In the genomic region with DNA sequence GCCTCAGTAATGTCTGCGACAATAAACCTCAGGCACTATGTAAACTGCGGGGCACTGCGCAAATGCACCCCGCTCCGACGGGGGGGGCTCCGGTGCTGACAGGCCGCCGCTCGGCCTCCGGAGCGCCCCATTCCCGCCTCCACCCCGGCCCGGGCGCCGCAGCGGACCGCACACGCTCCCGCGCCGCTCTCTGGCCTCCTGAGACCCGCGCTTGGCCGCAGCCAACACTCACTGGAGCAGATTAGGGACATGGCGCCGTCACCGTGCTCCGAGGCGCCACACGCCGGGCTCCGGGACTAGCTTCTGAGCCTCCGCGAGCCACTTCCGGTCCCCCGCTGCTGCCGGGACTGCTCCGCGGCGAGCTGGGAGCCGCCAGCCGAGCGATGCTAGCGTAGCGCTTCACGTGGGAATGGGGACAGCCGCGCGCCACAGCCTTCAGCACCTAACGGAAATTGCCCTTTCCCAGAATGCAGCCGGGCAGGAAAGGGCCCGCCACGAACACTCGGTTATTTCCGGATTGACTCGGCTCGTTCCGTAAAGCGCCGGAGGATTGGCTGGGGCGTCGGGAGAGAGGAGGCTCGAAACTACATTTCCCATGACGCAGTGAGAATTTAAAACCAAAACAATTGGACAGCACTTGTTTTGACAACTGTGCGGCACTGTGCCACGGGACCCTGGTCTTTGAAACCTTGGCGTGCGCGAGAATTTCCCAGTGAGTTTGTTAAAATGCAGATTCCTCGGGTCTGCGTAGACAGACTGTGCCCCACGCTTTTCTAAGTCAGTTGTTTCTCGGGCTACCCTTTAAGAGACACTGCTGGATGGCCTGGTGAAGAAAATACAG, we compare ENCODE assay signal across 1 cellular context.
A peak's percentile ranks its signal among the peaks of the same experiment; 100 is the strongest.
TF ChIP-seq lines count a peak whose summit lies in the region.

A gene (minus strand): TSS at position 454 of the 841 bp plus-strand sequence. CDS start 203 bp downstream, at position 251.

TF ChIP-seq in GM12878, 131 proteins besides CTCF, POLR2A, EP300 and RAD21 (continued from another document):
- TF ChIP-seq, protein P1, sequence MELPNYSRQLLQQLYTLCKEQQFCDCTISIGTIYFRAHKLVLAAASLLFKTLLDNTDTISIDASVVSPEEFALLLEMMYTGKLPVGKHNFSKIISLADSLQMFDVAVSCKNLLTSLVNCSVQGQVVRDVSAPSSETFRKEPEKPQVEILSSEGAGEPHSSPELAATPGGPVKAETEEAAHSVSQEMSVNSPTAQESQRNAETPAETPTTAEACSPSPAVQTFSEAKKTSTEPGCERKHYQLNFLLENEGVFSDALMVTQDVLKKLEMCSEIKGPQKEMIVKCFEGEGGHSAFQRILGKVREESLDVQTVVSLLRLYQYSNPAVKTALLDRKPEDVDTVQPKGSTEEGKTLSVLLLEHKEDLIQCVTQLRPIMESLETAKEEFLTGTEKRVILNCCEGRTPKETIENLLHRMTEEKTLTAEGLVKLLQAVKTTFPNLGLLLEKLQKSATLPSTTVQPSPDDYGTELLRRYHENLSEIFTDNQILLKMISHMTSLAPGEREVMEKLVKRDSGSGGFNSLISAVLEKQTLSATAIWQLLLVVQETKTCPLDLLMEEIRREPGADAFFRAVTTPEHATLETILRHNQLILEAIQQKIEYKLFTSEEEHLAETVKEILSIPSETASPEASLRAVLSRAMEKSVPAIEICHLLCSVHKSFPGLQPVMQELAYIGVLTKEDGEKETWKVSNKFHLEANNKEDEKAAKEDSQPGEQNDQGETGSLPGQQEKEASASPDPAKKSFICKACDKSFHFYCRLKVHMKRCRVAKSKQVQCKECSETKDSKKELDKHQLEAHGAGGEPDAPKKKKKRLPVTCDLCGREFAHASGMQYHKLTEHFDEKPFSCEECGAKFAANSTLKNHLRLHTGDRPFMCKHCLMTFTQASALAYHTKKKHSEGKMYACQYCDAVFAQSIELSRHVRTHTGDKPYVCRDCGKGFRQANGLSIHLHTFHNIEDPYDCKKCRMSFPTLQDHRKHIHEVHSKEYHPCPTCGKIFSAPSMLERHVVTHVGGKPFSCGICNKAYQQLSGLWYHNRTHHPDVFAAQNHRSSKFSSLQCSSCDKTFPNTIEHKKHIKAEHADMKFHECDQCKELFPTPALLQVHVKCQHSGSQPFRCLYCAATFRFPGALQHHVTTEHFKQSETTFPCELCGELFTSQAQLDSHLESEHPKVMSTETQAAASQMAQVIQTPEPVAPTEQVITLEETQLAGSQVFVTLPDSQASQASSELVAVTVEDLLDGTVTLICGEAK (IDR thresholded peaks at IDR 0.05; ENCODE audit: borderline replicate concordance): peak; percentile 89
- TF ChIP-seq ZBED1 (IDR thresholded peaks at IDR 0.05; ENCODE audit: borderline replicate concordance) (0 out of 2 replicates have a peak, but pooled peaks have one; percentile 16), MXI1 (IDR thresholded peaks at IDR 0.05; ENCODE audit: low read depth, low read length) (peak; percentile 95), NBN (IDR thresholded peaks at IDR 0.05) (0 out of 2 replicates have a peak, but pooled peaks have one; percentile 29), ZNF207 (IDR thresholded peaks at IDR 0.05; ENCODE audit: borderline replicate concordance) (peak; percentile 65; the same call in 1 of the 2 replicates), RB1 (IDR thresholded peaks at IDR 0.05; ENCODE audit: borderline replicate concordance) (no peak), RAD51 (IDR thresholded peaks at IDR 0.05) (peak; percentile 78), ASH2L (IDR thresholded peaks at IDR 0.05; ENCODE audit: borderline replicate concordance, low read depth) (0 out of 2 replicates have a peak, but pooled peaks have one; percentile 63), HCFC1 (IDR thresholded peaks at IDR 0.05; ENCODE audit: low read length) (peak; percentile 86), MYB (IDR thresholded peaks at IDR 0.05; ENCODE audit: borderline replicate concordance, low read depth, low read length) (no peak), POLR2AphosphoS2 (IDR thresholded peaks at IDR 0.05; ENCODE audit: low read depth, low read length) (peak; percentile 78; the same call in 1 of the 2 replicates), POLR2AphosphoS5 (IDR thresholded peaks at IDR 0.05; ENCODE audit: low read length) (peak; percentile 96), SP1 (IDR thresholded peaks at IDR 0.05; ENCODE audit: low read depth, low read length) (no peak), RFX5 (IDR thresholded peaks at IDR 0.05; ENCODE audit: low read depth, low read length) (no peak), GATAD2B (conservative IDR thresholded peaks at IDR 0.05; ENCODE audit: low read depth) (peak; percentile 60), ZSCAN29 (IDR thresholded peaks at IDR 0.05) (peak; percentile 99), NRF1 (conservative IDR thresholded peaks at IDR 0.05; ENCODE audit: low read depth, low read length) (no peak), LARP7 (IDR thresholded peaks at IDR 0.05) (peak; percentile 89; the same call in 1 of the 2 replicates), PAX5 (IDR thresholded peaks at IDR 0.05; ENCODE audit: borderline replicate concordance, low read depth, low read length) (peak; percentile 11; the same call in 1 of the 2 replicates), FOXM1 (IDR thresholded peaks at IDR 0.05; ENCODE audit: low read depth, low read length) (no peak), SIX5 (IDR thresholded peaks at IDR 0.05; ENCODE audit: low read depth, low read length, severe bottlenecking) (peak; percentile 77), DPF2 (IDR thresholded peaks at IDR 0.05) (peak; percentile 61), MYC (IDR thresholded peaks at IDR 0.05; ENCODE audit: insufficient read depth, insufficient read length, insufficient replicate concordance, low read length, severe bottlenecking) (peak; percentile 85), CREM (IDR thresholded peaks at IDR 0.05; ENCODE audit: low read depth) (peak; percentile 53; the same call in 1 of the 2 replicates)
- TF ChIP-seq, protein P2, sequence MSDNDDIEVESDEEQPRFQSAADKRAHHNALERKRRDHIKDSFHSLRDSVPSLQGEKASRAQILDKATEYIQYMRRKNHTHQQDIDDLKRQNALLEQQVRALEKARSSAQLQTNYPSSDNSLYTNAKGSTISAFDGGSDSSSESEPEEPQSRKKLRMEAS (IDR thresholded peaks at IDR 0.05; ENCODE audit: low read depth, low read length): peak; percentile 89
- TF ChIP-seq, protein P3, sequence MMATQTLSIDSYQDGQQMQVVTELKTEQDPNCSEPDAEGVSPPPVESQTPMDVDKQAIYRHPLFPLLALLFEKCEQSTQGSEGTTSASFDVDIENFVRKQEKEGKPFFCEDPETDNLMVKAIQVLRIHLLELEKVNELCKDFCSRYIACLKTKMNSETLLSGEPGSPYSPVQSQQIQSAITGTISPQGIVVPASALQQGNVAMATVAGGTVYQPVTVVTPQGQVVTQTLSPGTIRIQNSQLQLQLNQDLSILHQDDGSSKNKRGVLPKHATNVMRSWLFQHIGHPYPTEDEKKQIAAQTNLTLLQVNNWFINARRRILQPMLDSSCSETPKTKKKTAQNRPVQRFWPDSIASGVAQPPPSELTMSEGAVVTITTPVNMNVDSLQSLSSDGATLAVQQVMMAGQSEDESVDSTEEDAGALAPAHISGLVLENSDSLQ (IDR thresholded peaks at IDR 0.05): peak; percentile 57
- TF ChIP-seq, protein P4, sequence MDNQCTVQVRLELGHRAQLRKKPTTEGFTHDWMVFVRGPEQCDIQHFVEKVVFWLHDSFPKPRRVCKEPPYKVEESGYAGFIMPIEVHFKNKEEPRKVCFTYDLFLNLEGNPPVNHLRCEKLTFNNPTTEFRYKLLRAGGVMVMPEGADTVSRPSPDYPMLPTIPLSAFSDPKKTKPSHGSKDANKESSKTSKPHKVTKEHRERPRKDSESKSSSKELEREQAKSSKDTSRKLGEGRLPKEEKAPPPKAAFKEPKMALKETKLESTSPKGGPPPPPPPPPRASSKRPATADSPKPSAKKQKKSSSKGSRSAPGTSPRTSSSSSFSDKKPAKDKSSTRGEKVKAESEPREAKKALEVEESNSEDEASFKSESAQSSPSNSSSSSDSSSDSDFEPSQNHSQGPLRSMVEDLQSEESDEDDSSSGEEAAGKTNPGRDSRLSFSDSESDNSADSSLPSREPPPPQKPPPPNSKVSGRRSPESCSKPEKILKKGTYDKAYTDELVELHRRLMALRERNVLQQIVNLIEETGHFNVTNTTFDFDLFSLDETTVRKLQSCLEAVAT (IDR thresholded peaks at IDR 0.05): 0 out of 2 replicates have a peak, but pooled peaks have one; percentile 42
- TF ChIP-seq, protein P5, sequence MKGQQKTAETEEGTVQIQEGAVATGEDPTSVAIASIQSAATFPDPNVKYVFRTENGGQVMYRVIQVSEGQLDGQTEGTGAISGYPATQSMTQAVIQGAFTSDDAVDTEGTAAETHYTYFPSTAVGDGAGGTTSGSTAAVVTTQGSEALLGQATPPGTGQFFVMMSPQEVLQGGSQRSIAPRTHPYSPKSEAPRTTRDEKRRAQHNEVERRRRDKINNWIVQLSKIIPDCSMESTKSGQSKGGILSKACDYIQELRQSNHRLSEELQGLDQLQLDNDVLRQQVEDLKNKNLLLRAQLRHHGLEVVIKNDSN (IDR thresholded peaks at IDR 0.05; ENCODE audit: borderline replicate concordance, extremely low read length, insufficient read depth, low read depth, low read length): peak; percentile 61
- TF ChIP-seq, protein P6, sequence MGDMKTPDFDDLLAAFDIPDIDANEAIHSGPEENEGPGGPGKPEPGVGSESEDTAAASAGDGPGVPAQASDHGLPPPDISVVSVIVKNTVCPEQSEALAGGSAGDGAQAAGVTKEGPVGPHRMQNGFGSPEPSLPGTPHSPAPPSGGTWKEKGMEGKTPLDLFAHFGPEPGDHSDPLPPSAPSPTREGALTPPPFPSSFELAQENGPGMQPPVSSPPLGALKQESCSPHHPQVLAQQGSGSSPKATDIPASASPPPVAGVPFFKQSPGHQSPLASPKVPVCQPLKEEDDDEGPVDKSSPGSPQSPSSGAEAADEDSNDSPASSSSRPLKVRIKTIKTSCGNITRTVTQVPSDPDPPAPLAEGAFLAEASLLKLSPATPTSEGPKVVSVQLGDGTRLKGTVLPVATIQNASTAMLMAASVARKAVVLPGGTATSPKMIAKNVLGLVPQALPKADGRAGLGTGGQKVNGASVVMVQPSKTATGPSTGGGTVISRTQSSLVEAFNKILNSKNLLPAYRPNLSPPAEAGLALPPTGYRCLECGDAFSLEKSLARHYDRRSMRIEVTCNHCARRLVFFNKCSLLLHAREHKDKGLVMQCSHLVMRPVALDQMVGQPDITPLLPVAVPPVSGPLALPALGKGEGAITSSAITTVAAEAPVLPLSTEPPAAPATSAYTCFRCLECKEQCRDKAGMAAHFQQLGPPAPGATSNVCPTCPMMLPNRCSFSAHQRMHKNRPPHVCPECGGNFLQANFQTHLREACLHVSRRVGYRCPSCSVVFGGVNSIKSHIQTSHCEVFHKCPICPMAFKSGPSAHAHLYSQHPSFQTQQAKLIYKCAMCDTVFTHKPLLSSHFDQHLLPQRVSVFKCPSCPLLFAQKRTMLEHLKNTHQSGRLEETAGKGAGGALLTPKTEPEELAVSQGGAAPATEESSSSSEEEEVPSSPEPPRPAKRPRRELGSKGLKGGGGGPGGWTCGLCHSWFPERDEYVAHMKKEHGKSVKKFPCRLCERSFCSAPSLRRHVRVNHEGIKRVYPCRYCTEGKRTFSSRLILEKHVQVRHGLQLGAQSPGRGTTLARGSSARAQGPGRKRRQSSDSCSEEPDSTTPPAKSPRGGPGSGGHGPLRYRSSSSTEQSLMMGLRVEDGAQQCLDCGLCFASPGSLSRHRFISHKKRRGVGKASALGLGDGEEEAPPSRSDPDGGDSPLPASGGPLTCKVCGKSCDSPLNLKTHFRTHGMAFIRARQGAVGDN (IDR thresholded peaks at IDR 0.05): peak; percentile 46; the same call in 1 of the 2 replicates
